ENCODE assay signal across 10 cellular contexts in genomic region chr10:44977287-44978212, GRCh38. TPM values are rescaled to one million over a fixed set of nuclear protein-coding genes. Genes with fewer than 3 reads are reported as not detected.
DNase-seq lines count a peak whose midpoint lies in the region; ATAC-seq and TF ChIP-seq lines count a peak whose summit lies in the region.
"Had no signal": no experiment of that assay in that cellular context is flagged by ENCODE, and none has a peak within 500 bp of the region (broad histone marks: within the 10 kb centered on the region; RNA-seq: fewer than 3 reads in every experiment).

No MANE protein-coding gene starts in this region.

- peaks cover 50% of the 10 kb centered on the region for H3K4me1 ChIP-seq in NT2/D1 (ENCODE audit: insufficient read depth, insufficient read length)
- peaks cover 59% of the 10 kb centered on the region for H3K4me1 ChIP-seq in testis

- peak overlapping the region; percentile 54 for H3K4me3 ChIP-seq in NT2/D1 (ENCODE audit: insufficient read length, low read depth)
- peak overlapping the region; percentile 14 to 72 (median 58) for H3K4me3 ChIP-seq in dorsolateral prefrontal cortex
- peak overlapping the region; percentile 49 to 77 for H3K4me3 ChIP-seq in testis

- 67 to 68% methylated on average over 11 to 25 of the region's 25 CpGs for WGBS in testis, 2 donors

- no peaks in the 10 kb centered on the region for H3K27me3 ChIP-seq in NT2/D1 (ENCODE audit: insufficient read depth, insufficient read length)
- H3K27me3 ChIP-seq in dorsolateral prefrontal cortex, result no peaks in the 10 kb centered on the region
- H3K27me3 ChIP-seq in testis, result no peaks in the 10 kb centered on the region

- intact Hi-C loops in dorsolateral prefrontal cortex (cut with DNase I), result loop anchor here in 1 of 2 donors (5.0 kb wide), 1 partner anchor 100 kb away; no protein-coding TSS in a partner anchor
- intact Hi-C loops in testis (cut with DNase I; ENCODE audit: low total_unique reads), result loop anchor here (5.0 kb wide), 1 partner anchor 45 kb away; no protein-coding TSS in a partner anchor

- no peak for TF ChIP-seq POLR2A in testis (IDR thresholded peaks at IDR 0.05)

- H3K9ac ChIP-seq in NT2/D1 (ENCODE audit: insufficient read length, low read depth), result peak overlapping the region; percentile 63

- TF ChIP-seq CTCF in dorsolateral prefrontal cortex (IDR thresholded peaks at IDR 0.05 in 54 of 56, conservative IDR thresholded peaks at IDR 0.05 in 2 of 56; ENCODE audit: low read depth in 1 of 56, partially characterized antibody in 56 of 56) (no peak), testis (IDR thresholded peaks at IDR 0.05) (no peak)

- H3K9me3 ChIP-seq in NT2/D1 (ENCODE audit: insufficient read depth, low read length) (no peaks in the 10 kb centered on the region), testis (no peaks in the 10 kb centered on the region)

- H3K27ac ChIP-seq in dorsolateral prefrontal cortex (peak overlapping the region; percentile 49 to 97 (median 91)), testis (peak overlapping the region; percentile 81 to 88)

- peaks cover 20% of the 10 kb centered on the region for H3K36me3 ChIP-seq in NT2/D1 (ENCODE audit: insufficient read depth, insufficient read length, low read length)
- no peaks in the 10 kb centered on the region for H3K36me3 ChIP-seq in testis (ENCODE audit: low read depth, missing control alignments)

- no peak for ATAC-seq in GM21526 (IDR thresholded peaks at IDR 0.05; ENCODE audit: low FRiP score, unreplicated experiment)

- DNase-seq in NT2/D1 (ENCODE audit: low read depth, low spot score), result no peak
- peak in 1 of 10 donors; percentile 24 for DNase-seq in dorsolateral prefrontal cortex
- peak; percentile 88 for DNase-seq in mesenteric fat pad (ENCODE audit: low spot score)
- peak; percentile 46 for DNase-seq in testis
- DNase-seq in stimulated activated CD8-positive, alpha-beta memory T cell treated with anti-CD3 and anti-CD28 coated beads, Interleukin-4, amount 100 ng/mL, for 48 hours, result no peak
- no peak for DNase-seq in OCI-M2 (lab: John Stamatoyannopoulos, UW; ENCODE audit: unreplicated experiment)
- no peak for DNase-seq in cerebellum (ENCODE audit: low spot score)
- DNase-seq: activated CD4-positive, CD25-positive, alpha-beta regulatory T cell; NCI-H2081 treated with DMSO at 0.1 percent for 48 hours had no signal

RNA-seq across cellular contexts. Expression of gene DEPP1, which starts 1.1 kb away (rescaled TPM):
- total RNA-seq in dorsolateral prefrontal cortex, result 100 to 1,000 TPM in 23 of 120 experiments, 10 to 100 TPM in 91, 1 to 10 TPM in 6; 8.1 to 234 (median 44.3) TPM
- total RNA-seq in mesenteric fat pad, result 566 TPM
- total RNA-seq in testis, result 10 to 100 TPM; 33.1 to 84.9 TPM
- polyA plus RNA-seq in testis (ENCODE audit: insufficient read depth, low read depth, low replicate concordance), result 29.1 TPM
- total RNA-seq in cerebellum, result 9.9 TPM

RNA-seq across cellular contexts. Expression of gene RASSF4, which starts 17.9 kb away (rescaled TPM):
- total RNA-seq in dorsolateral prefrontal cortex (100 to 1,000 TPM in 81 of 120 experiments, 10 to 100 TPM in 39; 54.6 to 175 (median 111) TPM), mesenteric fat pad (122 TPM), testis (10 to 100 TPM; 53.1 to 68.1 TPM), cerebellum (26.5 TPM)
- 28.2 TPM for polyA plus RNA-seq in testis (ENCODE audit: insufficient read depth, low read depth, low replicate concordance)

RNA-seq across cellular contexts. Expression of gene ZNF22, which starts 23.2 kb away (rescaled TPM):
- total RNA-seq in dorsolateral prefrontal cortex (10 to 100 TPM in 117 of 120 experiments, 1 to 10 TPM in 3; 9.2 to 20.9 (median 14.1) TPM), mesenteric fat pad (50.3 TPM), testis (10 to 100 TPM; 12.6 TPM), cerebellum (34.9 TPM)
- polyA plus RNA-seq in testis (ENCODE audit: insufficient read depth, low read depth, low replicate concordance), result 12.6 TPM

Comparison
In these comparisons a context has a peak if more than half of its experiments do, and no peak if none do; other contexts are left out.
1. DNase-seq: peak in mesenteric fat pad (single experiment) and testis (single experiment); none in NT2/D1 (single experiment), stimulated activated CD8-positive, alpha-beta memory T cell treated with anti-CD3 and anti-CD28 coated beads, Interleukin-4, amount 100 ng/mL, for 48 hours (single experiment), OCI-M2 (single experiment) and cerebellum (single experiment).
2. Peak in every context shown above with its lines, with median percentiles within 50 percentile points of each other: H3K4me3 ChIP-seq.